In the genomic region with DNA sequence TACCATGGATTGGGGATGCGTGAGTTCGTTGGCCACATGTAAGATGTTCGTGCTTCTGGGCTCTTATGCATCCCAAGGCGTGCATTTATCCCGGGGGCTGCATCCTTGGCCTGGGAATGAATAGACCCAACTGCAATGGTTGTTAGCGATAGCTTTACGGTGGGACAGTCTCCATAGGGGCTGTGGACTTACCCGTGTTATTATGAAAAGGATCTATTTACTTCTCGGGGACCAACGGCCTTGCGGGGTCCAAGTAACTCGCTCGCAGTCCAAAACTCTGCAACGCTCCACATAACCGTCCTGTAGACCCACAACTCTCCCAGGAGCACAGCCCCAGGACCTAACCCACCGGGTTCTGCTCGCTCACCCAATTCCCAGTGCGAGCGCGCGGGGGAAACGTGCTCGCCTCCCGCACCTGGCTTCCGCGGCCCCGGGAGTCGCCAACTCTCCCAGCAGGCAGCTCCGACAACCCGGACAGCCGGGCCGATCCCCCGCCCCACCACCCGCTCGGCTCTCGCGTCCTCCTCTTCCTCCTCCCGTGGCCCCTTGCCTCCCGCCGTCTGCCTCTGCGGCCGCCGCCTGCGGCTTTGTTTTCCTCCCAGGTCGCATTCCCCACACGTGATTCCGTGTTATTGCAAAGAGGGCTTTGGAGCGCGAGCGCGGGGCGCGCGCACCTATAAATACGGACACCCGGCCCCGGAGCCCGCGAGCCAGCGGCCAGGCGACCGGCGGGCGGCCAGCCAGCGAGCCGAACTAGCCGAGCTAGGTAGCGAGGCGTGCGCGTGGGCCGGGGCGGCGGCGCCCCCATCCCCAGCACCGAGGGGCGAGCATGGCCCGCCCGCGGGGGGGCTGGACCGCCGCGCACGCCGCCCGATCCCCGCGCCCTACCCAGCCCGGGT, we compare ENCODE assay signal across 8 cellular contexts. TPM values are rescaled to one million over a fixed set of nuclear protein-coding genes. Genes with fewer than 3 reads are reported as not detected.
DNase-seq lines count a peak whose midpoint lies in the region; ATAC-seq and TF ChIP-seq lines count a peak whose summit lies in the region.

A gene with protein sequence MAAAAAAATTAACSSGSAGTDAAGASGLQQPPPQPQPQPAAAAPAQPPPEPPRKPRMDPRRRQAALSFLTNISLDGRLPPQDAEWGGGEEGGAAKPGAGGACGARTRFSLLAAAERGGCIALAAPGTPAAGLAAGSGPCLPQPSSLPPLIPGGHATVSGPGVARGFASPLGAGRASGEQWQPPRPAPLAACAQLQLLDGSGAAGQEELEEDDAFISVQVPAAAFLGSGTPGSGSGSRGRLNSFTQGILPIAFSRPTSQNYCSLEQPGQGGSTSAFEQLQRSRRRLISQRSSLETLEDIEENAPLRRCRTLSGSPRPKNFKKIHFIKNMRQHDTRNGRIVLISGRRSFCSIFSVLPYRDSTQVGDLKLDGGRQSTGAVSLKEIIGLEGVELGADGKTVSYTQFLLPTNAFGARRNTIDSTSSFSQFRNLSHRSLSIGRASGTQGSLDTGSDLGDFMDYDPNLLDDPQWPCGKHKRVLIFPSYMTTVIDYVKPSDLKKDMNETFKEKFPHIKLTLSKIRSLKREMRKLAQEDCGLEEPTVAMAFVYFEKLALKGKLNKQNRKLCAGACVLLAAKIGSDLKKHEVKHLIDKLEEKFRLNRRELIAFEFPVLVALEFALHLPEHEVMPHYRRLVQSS (plus strand): TSS at position 706 of the 899 bp plus-strand sequence. CDS start 278 bp downstream, outside the sequence.

- H2AFZ ChIP-seq in GM23248: peak within 1 kb of the TSS; percentile 83

- no peak for TF ChIP-seq CTCF in DOHH2 (IDR thresholded peaks at IDR 0.05; ENCODE audit: low read depth, low read length, poor library complexity, severe bottlenecking)
- TF ChIP-seq CTCF in activated CD8-positive, alpha-beta T cell treated with anti-CD3 and anti-CD28 coated beads for 36 hours (IDR thresholded peaks at IDR 0.05): no peak
- TF ChIP-seq CTCF in thoracic aorta (IDR thresholded peaks at IDR 0.05): no peak

- WGBS in GM23248 (ENCODE audit: low coverage in 1 of 2, low lambda C conversion rate in 2 of 2, missing lambda C conversion rate in 2 of 2), 2 experiments: 9% methylated on average over 72 to 80 of the region's 89 CpGs
- WGBS in esophagus, 2 donors: 4% methylated on average over 85 to 89 of the region's 89 CpGs

- H3K9me2 ChIP-seq in DOHH2 (replicated peaks; ENCODE audit: control insufficient read depth, low read length) (no peaks in the 10 kb centered on the region), GM23248 (ENCODE audit: insufficient read depth) (no peaks in the 10 kb centered on the region)

- H4K20me1 ChIP-seq in DOHH2 (ENCODE audit: control insufficient read depth, insufficient read depth, low read depth, low read length) (no peaks in the 10 kb centered on the region), GM23248 (ENCODE audit: insufficient read depth) (no peaks in the 10 kb centered on the region)

- H3K9me3 ChIP-seq in DOHH2 (ENCODE audit: control insufficient read depth, insufficient read depth, low read length): no peaks in the 10 kb centered on the region
- H3K9me3 ChIP-seq in GM23248 (ENCODE audit: low read depth): no peaks in the 10 kb centered on the region
- H3K9me3 ChIP-seq in esophagus (ENCODE audit: control insufficient read depth in 2 of 2, insufficient read depth in 1 of 2, low read depth in 1 of 2, low read length in 1 of 2): no peaks in the 10 kb centered on the region
- no peaks in the 10 kb centered on the region for H3K9me3 ChIP-seq in mucosa of stomach (ENCODE audit: control insufficient read depth, low read length)
- no peaks in the 10 kb centered on the region for H3K9me3 ChIP-seq in thoracic aorta

- DNase-seq in GM23248 (peak; percentile 76), NCI-H146 treated with DMSO at 0.1 percent for 48 hours (lab: John Stamatoyannopoulos, UW; ENCODE audit: unreplicated experiment) (peak; percentile 79), thoracic aorta (ENCODE audit: low spot score) (no peak), NCI-H1694 (lab: John Stamatoyannopoulos, UW) (no peak)
- peak; percentile 23 for DNase-seq in activated CD8-positive, alpha-beta T cell treated with anti-CD3 and anti-CD28 coated beads for 36 hours

- peak within 1 kb of the TSS; percentile 74 for H3K9ac ChIP-seq in GM23248
- H3K9ac ChIP-seq in mucosa of stomach (ENCODE audit: low read length): peak within 1 kb of the TSS; percentile 55

- peak within 1 kb of the TSS; percentile 6 for H3K27ac ChIP-seq in DOHH2 (ENCODE audit: low read depth, low read length)
- H3K27ac ChIP-seq in GM23248: no peak within 1 kb of the TSS
- H3K27ac ChIP-seq in esophagus (ENCODE audit: low read depth in 2 of 2, low read length in 1 of 2): peak within 1 kb of the TSS; percentile 51 to 77
- peak within 1 kb of the TSS; percentile 88 to 89 for H3K27ac ChIP-seq in thoracic aorta

- H3K9me3 Mint-ChIP-seq in activated CD8-positive, alpha-beta T cell treated with anti-CD3 and anti-CD28 coated beads for 36 hours: no peaks in the 10 kb centered on the region

- peaks cover 10% of the 10 kb centered on the region for H3K4me1 Mint-ChIP-seq in activated CD8-positive, alpha-beta T cell treated with anti-CD3 and anti-CD28 coated beads for 36 hours (ENCODE audit: low read depth)

- ATAC-seq in activated CD8-positive, alpha-beta T cell treated with anti-CD3 and anti-CD28 coated beads for 36 hours: peak; percentile 29
- ATAC-seq in thoracic aorta (ENCODE audit: insufficient number of reproducible peaks, low FRiP score, low read depth): peak; percentile 11

- CTCF ChIA-PET in activated CD8-positive, alpha-beta T cell treated with anti-CD3 and anti-CD28 coated beads for 36 hours (lab: Charles Lee): interaction anchor here (1.0 to 3.7 kb wide), 5 partner anchors 11 to 278 kb away, joined by 3 to 39 read pairs (median 4); no protein-coding TSS in a partner anchor

- peaks cover 36% of the 10 kb centered on the region for H3K27me3 ChIP-seq in DOHH2 (ENCODE audit: control insufficient read depth, low read length)
- H3K27me3 ChIP-seq in GM23248 (replicated peaks; ENCODE audit: insufficient read depth): no peaks in the 10 kb centered on the region
- no peaks in the 10 kb centered on the region for H3K27me3 ChIP-seq in esophagus (ENCODE audit: control insufficient read depth in 1 of 2, insufficient read depth in 2 of 2, low read length in 2 of 2)
- H3K27me3 ChIP-seq in mucosa of stomach (ENCODE audit: control insufficient read depth, insufficient read depth, low read length): no peaks in the 10 kb centered on the region
- no peaks in the 10 kb centered on the region for H3K27me3 ChIP-seq in thoracic aorta (replicated peaks; ENCODE audit: insufficient read depth)

- in situ Hi-C loops in GM23248 (cut with MboI): loop anchor here (10.0 kb wide), 1 partner anchor 220 kb away; no protein-coding TSS in a partner anchor

- POLR2A ChIA-PET in activated CD8-positive, alpha-beta T cell treated with anti-CD3 and anti-CD28 coated beads for 36 hours (lab: Charles Lee): interaction anchor here (0.6 to 1.0 kb wide), 2 partner anchors 77 to 244 kb away, joined by 3 to 4 read pairs; no protein-coding TSS in a partner anchor

- H3K4me3 ChIP-seq in DOHH2 (ENCODE audit: low read length): peak within 1 kb of the TSS; percentile 75
- H3K4me3 ChIP-seq in GM23248: peak within 1 kb of the TSS; percentile 76
- H3K4me3 ChIP-seq in esophagus (ENCODE audit: low read depth in 1 of 2, low read length in 2 of 2): peak within 1 kb of the TSS; percentile 51 to 75
- peak within 1 kb of the TSS; percentile 48 for H3K4me3 ChIP-seq in mucosa of stomach (ENCODE audit: low read length)
- peak within 1 kb of the TSS; percentile 71 for H3K4me3 ChIP-seq in thoracic aorta

- H3K4me2 ChIP-seq in DOHH2 (ENCODE audit: low read length) (peak within 1 kb of the TSS; percentile 61), GM23248 (ENCODE audit: unreplicated experiment) (peak within 1 kb of the TSS; percentile 90)

- no peaks in the 10 kb centered on the region for H3K79me2 ChIP-seq in DOHH2 (ENCODE audit: control insufficient read depth, low read length)
- peaks cover 36% of the 10 kb centered on the region for H3K79me2 ChIP-seq in GM23248 (ENCODE audit: insufficient read depth)

- peak within 1 kb of the TSS; percentile 72 for H3K4me3 Mint-ChIP-seq in activated CD8-positive, alpha-beta T cell treated with anti-CD3 and anti-CD28 coated beads for 36 hours

- intact Hi-C loops in activated CD8-positive, alpha-beta T cell treated with anti-CD3 and anti-CD28 coated beads for 36 hours (cut with micrococcal nuclease): loop anchor here (5.0 to 10.0 kb wide), 3 partner anchors 100 to 242 kb away; no protein-coding TSS in a partner anchor

- H3K36me3 Mint-ChIP-seq in activated CD8-positive, alpha-beta T cell treated with anti-CD3 and anti-CD28 coated beads for 36 hours (ENCODE audit: low read depth): no peaks in the 10 kb centered on the region

- H3K36me3 ChIP-seq in DOHH2 (ENCODE audit: control insufficient read depth, low read length): no peaks in the 10 kb centered on the region
- no peaks in the 10 kb centered on the region for H3K36me3 ChIP-seq in GM23248 (ENCODE audit: low read depth)
- no peaks in the 10 kb centered on the region for H3K36me3 ChIP-seq in esophagus (ENCODE audit: control insufficient read depth in 2 of 2, insufficient read depth in 2 of 2, low read length in 1 of 2)
- no peaks in the 10 kb centered on the region for H3K36me3 ChIP-seq in mucosa of stomach (ENCODE audit: control insufficient read depth, insufficient read depth, low read length)
- H3K36me3 ChIP-seq in thoracic aorta: no peaks in the 10 kb centered on the region

- H3K4me1 ChIP-seq in DOHH2 (ENCODE audit: control insufficient read depth, low read length) (peaks cover 40% of the 10 kb centered on the region), GM23248 (ENCODE audit: insufficient read depth) (peaks cover 12% of the 10 kb centered on the region; the same call in 1 of the 2 replicates), esophagus (ENCODE audit: control insufficient read depth in 2 of 2, insufficient read depth in 2 of 2, low read length in 1 of 2) (peaks cover 2 to 8% of the 10 kb centered on the region in 2 donors), mucosa of stomach (ENCODE audit: control insufficient read depth, insufficient read depth, low read length) (peaks cover 31% of the 10 kb centered on the region), thoracic aorta (ENCODE audit: control insufficient read depth in 1 of 2, low read depth in 2 of 2) (peaks cover 9 to 30% of the 10 kb centered on the region in 2 donors)

- H3F3A ChIP-seq in DOHH2 (ENCODE audit: control insufficient read depth, insufficient read depth) (peaks cover 8% of the 10 kb centered on the region), GM23248 (ENCODE audit: insufficient read depth) (peaks cover 14% of the 10 kb centered on the region)

- H3K27me3 Mint-ChIP-seq in activated CD8-positive, alpha-beta T cell treated with anti-CD3 and anti-CD28 coated beads for 36 hours: peaks cover 46% of the 10 kb centered on the region

- H3K27ac Mint-ChIP-seq in activated CD8-positive, alpha-beta T cell treated with anti-CD3 and anti-CD28 coated beads for 36 hours: no peak within 1 kb of the TSS

RNA-seq across cellular contexts. Expression of the gene that starts here (rescaled TPM):
- total RNA-seq in GM23248 (2014; rRNA removed; shearing (Covaris generic)): 5.7 and 8.9 TPM in 2 replicates
- polyA plus RNA-seq in GM23248 (2016; fragmentation: Nextera tagmentation; extraction: Ambion mirVana): 1.3 and 2.4 TPM in 2 replicates
- total RNA-seq in activated CD8-positive, alpha-beta T cell treated with anti-CD3 and anti-CD28 coated beads for 36 hours: 1 to 10 TPM; 1.8 to 2.0 TPM
- 10 to 100 TPM in 1 of 2 donors, 1 to 10 TPM in 1; 3.8 to 10.0 TPM for polyA plus RNA-seq in esophagus
- 10 to 100 TPM; 25.7 to 28.7 TPM for total RNA-seq in thoracic aorta

Comparison
In these comparisons a context has a peak if more than half of its experiments do, and no peak if none do; other contexts are left out.
1. DNase-seq: peak in GM23248 (single experiment), NCI-H146 treated with DMSO at 0.1 percent for 48 hours (single experiment) and activated CD8-positive, alpha-beta T cell treated with anti-CD3 and anti-CD28 coated beads for 36 hours (single experiment); none in thoracic aorta (single experiment) and NCI-H1694 (single experiment).
2. Peak in every context shown above with its lines, with median percentiles within 50 percentile points of each other: H3K4me3 ChIP-seq.